Comparison of ENCODE assay signal across 13 cellular contexts in genomic region chr12:25595511-25595910, GRCh38. TPM values are rescaled to one million over a fixed set of nuclear protein-coding genes. Genes with fewer than 3 reads are reported as not detected.
DNase-seq lines count a peak whose midpoint lies in the region; ATAC-seq, FAIRE-seq and TF ChIP-seq lines count a peak whose summit lies in the region.
"Not testable (repeated sequence)": the region's sequence is repeated elsewhere in the genome, so short reads cannot be mapped to it uniquely, and the experiment has no call there.
"Had no signal": no experiment of that assay in that cellular context is flagged by ENCODE, and none has a peak within 500 bp of the region (broad histone marks: within the 10 kb centered on the region; RNA-seq: fewer than 3 reads in every experiment).

No MANE protein-coding gene starts in this region.

- TF ChIP-seq EP300 in GM12878 (IDR thresholded peaks at IDR 0.05; ENCODE audit: borderline replicate concordance in 1 of 2, control insufficient read depth in 1 of 2, low read depth in 2 of 2, low read length in 2 of 2): not testable (repeated sequence)

- not testable (repeated sequence) for H3K36me3 ChIP-seq in ACC112 (ENCODE audit: insufficient read depth, low read length); Loucy (ENCODE audit: insufficient read depth, low read length); GM12878 (ENCODE audit: control insufficient read depth in 2 of 2, insufficient read depth in 2 of 2, low read length in 1 of 2)

- H3K4me3 Mint-ChIP-seq in activated CD4-positive, alpha-beta T cell treated with anti-CD3 and anti-CD28 coated beads for 36 hours: peak overlapping the region; percentile 2
- H3K4me3 Mint-ChIP-seq in activated T-cell treated with anti-CD3 and anti-CD28 coated beads, Interleukin-2, amount 50 U/mL, for 24 hours: not testable (repeated sequence)
- peak overlapping the region; percentile 29 for H3K4me3 Mint-ChIP-seq in activated naive CD4-positive, alpha-beta T cell treated with anti-CD3 and anti-CD28 coated beads, Interleukin-2, amount 10 ng/mL, durations not matched to agents 7 days and 5 days
- peak overlapping the region; percentile 74 for H3K4me3 Mint-ChIP-seq in natural killer cell

- not testable (repeated sequence) for H3K9ac ChIP-seq in Loucy (ENCODE audit: low read depth, low read length, poor library complexity, severe bottlenecking); GM12878 (ENCODE audit: control insufficient read depth, insufficient read depth, low read length)

- TF ChIP-seq CTCF in Loucy (conservative IDR thresholded peaks at IDR 0.05; ENCODE audit: low read length); GM12878 (IDR thresholded peaks at IDR 0.05 in 2 of 3, conservative IDR thresholded peaks at IDR 0.05 in 1 of 3; ENCODE audit: control insufficient read depth in 2 of 3, extremely low read depth in 1 of 3, insufficient read depth in 1 of 3, low read depth in 3 of 3, low read length in 3 of 3); natural killer cell (IDR thresholded peaks at IDR 0.05): not testable (repeated sequence)

- not testable (repeated sequence) for H4K20me1 ChIP-seq in Loucy (ENCODE audit: insufficient read depth, low read length, poor library complexity, severe bottlenecking); GM12878 (ENCODE audit: control insufficient read depth, insufficient read depth)

- not testable (repeated sequence) for DNase-seq in GM18507 (ENCODE audit: extremely low spot score, insufficient read length, low read depth); activated CD4-positive, alpha-beta T cell treated with anti-CD3 and anti-CD28 coated beads for 36 hours; activated T-cell treated with anti-CD3 and anti-CD28 coated beads, Interleukin-2, amount 50 U/mL, for 24 hours; activated naive CD4-positive, alpha-beta T cell treated with anti-CD3 and anti-CD28 coated beads, Interleukin-2, amount 10 ng/mL, durations not matched to agents 7 days and 5 days; GM12878 (ENCODE audit: low read depth, low spot score); natural killer cell

- H2AFZ ChIP-seq in ACC112 (ENCODE audit: low read length, unreplicated experiment) (peak overlapping the region; percentile 67), Loucy (ENCODE audit: low read length) (peak overlapping the region; percentile 60; the same call in 1 of the 2 replicates), GM12878 (ENCODE audit: control insufficient read depth, low read depth, low read length) (0 out of 2 replicates have a peak overlapping the region, but pooled peaks have one; percentile 4)

- not testable (repeated sequence) for BruUV-seq in GM12878 (replicated peaks; lab: Mats Ljungman, UMichigan)

- not testable (repeated sequence) for H3K9me3 ChIP-seq in Loucy (ENCODE audit: insufficient read depth, low read depth, low read length); GM12878 (replicated peaks; ENCODE audit: control insufficient read depth, insufficient read depth, low read length)

- not testable (repeated sequence) for H3K27me3 ChIP-seq in ACC112 (ENCODE audit: insufficient read depth, low read length); Loucy (ENCODE audit: insufficient read depth, low read length, poor library complexity, severe bottlenecking); GM12878 (replicated peaks in 1 of 2; ENCODE audit: control insufficient read depth in 2 of 2, insufficient read depth in 2 of 2, low read length in 1 of 2)

- POLR2A ChIA-PET in activated CD4-positive, alpha-beta T cell treated with anti-CD3 and anti-CD28 coated beads for 36 hours (lab: Charles Lee); GM12878 (lab: Charles Lee): not testable (repeated sequence)

- TF ChIP-seq RAD21 in GM12878 (IDR thresholded peaks at IDR 0.05; ENCODE audit: insufficient read depth, low read depth, low read length): not testable (repeated sequence)

- not testable (repeated sequence) for H3K9me2 ChIP-seq in Loucy (replicated peaks; ENCODE audit: low read depth, low read length)

- CTCF ChIA-PET in activated CD4-positive, alpha-beta T cell treated with anti-CD3 and anti-CD28 coated beads for 36 hours (lab: Charles Lee): interaction anchor here (1.5 kb wide), 1 partner anchor 8 kb away, joined by 3 read pairs; no protein-coding TSS in a partner anchor
- CTCF ChIA-PET in activated naive CD4-positive, alpha-beta T cell treated with anti-CD3 and anti-CD28 coated beads, Interleukin-2, amount 10 ng/mL, durations not matched to agents 7 days and 5 days (lab: Charles Lee); GM12878 (lab: Yijun Ruan, JAX): not testable (repeated sequence)

- FAIRE-seq in GM18507 (lab: Jason Lieb, UNC): peak; percentile 69
- FAIRE-seq in GM12878 (lab: Jason Lieb, UNC): not testable (repeated sequence)

- H3K79me2 ChIP-seq in ACC112 (ENCODE audit: control insufficient read depth, insufficient read depth, low read length, unreplicated experiment); Loucy (ENCODE audit: insufficient read depth, low read length); GM12878 (ENCODE audit: control insufficient read depth, insufficient read depth, low read length): not testable (repeated sequence)

- H3K27ac ChIP-seq in ACC112 (ENCODE audit: low read depth, low read length); GM12878 (ENCODE audit: control insufficient read depth, insufficient read depth): not testable (repeated sequence)

- peaks cover 42% of the 10 kb centered on the region for H3K4me1 Mint-ChIP-seq in activated CD4-positive, alpha-beta T cell treated with anti-CD3 and anti-CD28 coated beads for 36 hours
- H3K4me1 Mint-ChIP-seq in activated T-cell treated with anti-CD3 and anti-CD28 coated beads, Interleukin-2, amount 50 U/mL, for 24 hours (ENCODE audit: low read depth): peaks cover 35% of the 10 kb centered on the region
- peaks cover 27% of the 10 kb centered on the region for H3K4me1 Mint-ChIP-seq in activated naive CD4-positive, alpha-beta T cell treated with anti-CD3 and anti-CD28 coated beads, Interleukin-2, amount 10 ng/mL, durations not matched to agents 7 days and 5 days
- peaks cover 25 to 32% of the 10 kb centered on the region in 2 donors for H3K4me1 Mint-ChIP-seq in natural killer cell

- in situ Hi-C loops in GM12878 (cut with MboI): not testable (repeated sequence)

- ATAC-seq in activated CD4-positive, alpha-beta T cell treated with anti-CD3 and anti-CD28 coated beads for 36 hours; GM12878; natural killer cell: not testable (repeated sequence)

- RAD21 ChIA-PET in GM12878 (lab: Charles Lee; ENCODE audit: unreplicated experiment): not testable (repeated sequence)

- not testable (repeated sequence) for H3K4me3 ChIP-seq in ACC112 (ENCODE audit: low read depth, low read length); Loucy (ENCODE audit: low read length, poor library complexity, severe bottlenecking); GM12878

- not testable (repeated sequence) for H3F3A ChIP-seq in Loucy (ENCODE audit: low read depth)

- not testable (repeated sequence) for H3K27me3 Mint-ChIP-seq in activated CD4-positive, alpha-beta T cell treated with anti-CD3 and anti-CD28 coated beads for 36 hours; activated T-cell treated with anti-CD3 and anti-CD28 coated beads, Interleukin-2, amount 50 U/mL, for 24 hours; activated naive CD4-positive, alpha-beta T cell treated with anti-CD3 and anti-CD28 coated beads, Interleukin-2, amount 10 ng/mL, durations not matched to agents 7 days and 5 days; natural killer cell (ENCODE audit: low read depth in 2 of 2)

- intact Hi-C loops in activated CD4-positive, alpha-beta T cell treated with anti-CD3 and anti-CD28 coated beads for 36 hours (cut with DNase I, micrococcal nuclease): loop anchor here in 1 of 2 experiments (10.0 kb wide), 2 partner anchors 359 to 691 kb away; partner anchors contain the start of gene RASSF8
- intact Hi-C loops in GM12878 (cut with micrococcal nuclease; ENCODE audit: unreplicated experiment); natural killer cell (cut with micrococcal nuclease): not testable (repeated sequence)

- SMC1A ChIA-PET in GM12878 (lab: Charles Lee; ENCODE audit: uncharacterized antibody, unreplicated experiment): not testable (repeated sequence)

- not testable (repeated sequence) for H3K4me1 ChIP-seq in ACC112 (ENCODE audit: control insufficient read depth, insufficient read depth, low read length, unreplicated experiment); GM12878 (ENCODE audit: control insufficient read depth, insufficient read depth, low read length)
- H3K4me1 ChIP-seq in Loucy (ENCODE audit: insufficient read depth, low read length, poor library complexity, severe bottlenecking): peaks cover 23% of the 10 kb centered on the region

- peaks cover 17% of the 10 kb centered on the region for H3K36me3 Mint-ChIP-seq in activated CD4-positive, alpha-beta T cell treated with anti-CD3 and anti-CD28 coated beads for 36 hours (ENCODE audit: low read depth)
- H3K36me3 Mint-ChIP-seq in activated T-cell treated with anti-CD3 and anti-CD28 coated beads, Interleukin-2, amount 50 U/mL, for 24 hours (ENCODE audit: low read depth): not testable (repeated sequence)
- peaks cover 19% of the 10 kb centered on the region for H3K36me3 Mint-ChIP-seq in activated naive CD4-positive, alpha-beta T cell treated with anti-CD3 and anti-CD28 coated beads, Interleukin-2, amount 10 ng/mL, durations not matched to agents 7 days and 5 days
- H3K36me3 Mint-ChIP-seq in natural killer cell: peaks cover 18% of the 10 kb centered on the region

- H3K27ac Mint-ChIP-seq in activated CD4-positive, alpha-beta T cell treated with anti-CD3 and anti-CD28 coated beads for 36 hours: peak overlapping the region; percentile 83
- peak overlapping the region; percentile 37 for H3K27ac Mint-ChIP-seq in activated T-cell treated with anti-CD3 and anti-CD28 coated beads, Interleukin-2, amount 50 U/mL, for 24 hours
- H3K27ac Mint-ChIP-seq in activated naive CD4-positive, alpha-beta T cell treated with anti-CD3 and anti-CD28 coated beads, Interleukin-2, amount 10 ng/mL, durations not matched to agents 7 days and 5 days: peak overlapping the region; percentile 84
- peak overlapping the region; percentile 82 to 86 for H3K27ac Mint-ChIP-seq in natural killer cell

- peaks cover 28% of the 10 kb centered on the region for H3K9me3 Mint-ChIP-seq in activated CD4-positive, alpha-beta T cell treated with anti-CD3 and anti-CD28 coated beads for 36 hours (ENCODE audit: low read depth)
- H3K9me3 Mint-ChIP-seq in activated T-cell treated with anti-CD3 and anti-CD28 coated beads, Interleukin-2, amount 50 U/mL, for 24 hours: peaks cover 24% of the 10 kb centered on the region
- peaks cover 27% of the 10 kb centered on the region for H3K9me3 Mint-ChIP-seq in activated naive CD4-positive, alpha-beta T cell treated with anti-CD3 and anti-CD28 coated beads, Interleukin-2, amount 10 ng/mL, durations not matched to agents 7 days and 5 days
- H3K9me3 Mint-ChIP-seq in natural killer cell: not testable (repeated sequence)

- H3K4me2 ChIP-seq in Loucy (ENCODE audit: low read depth, low read length, poor library complexity, severe bottlenecking): peak overlapping the region; percentile 25
- H3K4me2 ChIP-seq in GM12878 (ENCODE audit: control insufficient read depth, insufficient read depth): not testable (repeated sequence)

- TF ChIP-seq POLR2A in GM12878 (IDR thresholded peaks at IDR 0.05; ENCODE audit: low read depth, low read length): not testable (repeated sequence)

RNA-seq across cellular contexts. Expression of gene LMNTD1, which starts 42.4 kb away (rescaled TPM):
- total RNA-seq in activated CD4-positive, alpha-beta T cell treated with anti-CD3 and anti-CD28 coated beads for 36 hours: not detected
- total RNA-seq in GM12878 (2013; cell fraction: nucleolus; rRNA removed): not detected in 2 replicates
- total RNA-seq in GM12878 (2014; rRNA removed): not detected in 2 replicates
- total RNA-seq in GM12878 (2014; rRNA removed; fragmentation: Illumina TruSeq; extraction: Trizol): not detected in 2 replicates
- not detected in 2 replicates for total RNA-seq in GM12878 (2021)
- not detected for polyA plus RNA-seq in GM12878 (2011; ENCODE audit: low read depth)
- polyA plus RNA-seq in GM12878 (2011; rRNA removed): not detected in 2 replicates
- polyA plus RNA-seq in GM12878 (2011; cell fraction: cytosol; rRNA removed): not detected in 2 replicates
- not detected in 2 replicates for polyA plus RNA-seq in GM12878 (2011; cell fraction: nucleus; rRNA removed)
- not detected in 2 replicates for polyA plus RNA-seq in GM12878 (2012)
- polyA plus RNA-seq in GM12878 (2014; fragmentation: Illumina TruSeq; extraction: Trizol): not detected in 2 replicates
- polyA plus RNA-seq in GM12878 (2014; fragmentation: Nextera tagmentation; extraction: Ambion mirVana): not detected
- not detected in 2 replicates for polyA plus RNA-seq in GM12878 (2014; rRNA removed)
- not detected for polyA plus RNA-seq in GM12878 (2016; fragmentation: Nextera tagmentation; extraction: Ambion mirVana)
- polyA minus RNA-seq in GM12878 (2011; rRNA and poly(A)+ RNA removed): not detected in 2 replicates
- polyA minus RNA-seq in GM12878 (2011; cell fraction: cytosol; rRNA and poly(A)+ RNA removed): not detected in 2 replicates
- polyA minus RNA-seq in GM12878 (2011; cell fraction: nucleus; rRNA and poly(A)+ RNA removed): not detected in 2 replicates
- not detected for total RNA-seq in natural killer cell
- total RNA-seq: G401, HepG2, HT1080, Right ventricle myocardium superior had no signal
- polyA plus RNA-seq: CD14-positive monocyte, HepG2 had no signal

Comparison
In these comparisons a context has a peak if more than half of its experiments do, and no peak if none do; other contexts are left out.
1. H2AFZ ChIP-seq: peak in every context shown above with its lines; median percentile 67 in ACC112; 60 in Loucy; 4 in GM12878.